In the genomic region with DNA sequence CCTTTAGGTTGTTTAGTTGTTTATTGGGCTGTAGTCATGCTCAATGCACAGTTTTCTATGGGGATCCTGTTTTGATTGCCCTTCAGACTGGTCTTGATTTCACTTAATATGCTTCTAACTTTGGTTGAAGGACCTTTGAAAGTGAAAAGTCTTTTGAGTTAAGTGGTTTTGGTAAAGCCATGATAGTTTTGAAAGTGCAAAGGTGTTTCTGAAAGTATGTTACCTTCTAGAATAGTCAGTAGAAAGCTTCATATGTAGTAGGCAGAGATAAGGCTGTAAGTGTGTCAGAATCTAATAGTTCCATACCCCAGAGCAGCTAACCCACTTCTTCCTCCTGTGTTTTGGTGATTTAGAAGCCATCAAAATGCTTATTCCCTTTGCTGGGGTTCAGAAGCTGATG, we compare ENCODE assay signal across 18 cellular contexts. TPM values are rescaled to one million over a fixed set of nuclear protein-coding genes. Genes with fewer than 3 reads are reported as not detected.
DNase-seq lines count a peak whose midpoint lies in the region; ATAC-seq and TF ChIP-seq lines count a peak whose summit lies in the region.
"Had no signal": no experiment of that assay in that cellular context is flagged by ENCODE, and none has a peak within 500 bp of the region (broad histone marks: within the 10 kb centered on the region; RNA-seq: fewer than 3 reads in every experiment).

No MANE protein-coding gene starts in this region.

- no peaks in the 10 kb centered on the region for H3K36me3 ChIP-seq in CD4-positive, CD25-positive, alpha-beta regulatory T cell (ENCODE audit: control insufficient read depth, insufficient read depth, low read length)
- H3K36me3 ChIP-seq in effector memory CD4-positive, alpha-beta T cell (ENCODE audit: control insufficient read depth, insufficient read depth, low read length): no peaks in the 10 kb centered on the region
- H3K36me3 ChIP-seq: stomach, upper lobe of left lung had no signal

- peak overlapping the region; percentile 75 for H3K4me3 ChIP-seq in CD4-positive, CD25-positive, alpha-beta regulatory T cell (ENCODE audit: low read depth, low read length)
- no peak overlapping the region for H3K4me3 ChIP-seq in effector memory CD4-positive, alpha-beta T cell (ENCODE audit: insufficient read depth, low read depth, low read length, poor library complexity, severe bottlenecking)
- H3K4me3 ChIP-seq: stomach, upper lobe of left lung had no signal

- H3K27me3 Mint-ChIP-seq in activated CD4-positive, alpha-beta T cell treated with anti-CD3 and anti-CD28 coated beads, Interleukin-2, amount 10 ng/mL, durations not matched to agents 24 days and 14 days: no peaks in the 10 kb centered on the region
- no peaks in the 10 kb centered on the region for H3K27me3 Mint-ChIP-seq in CD4-positive, CD25-positive, alpha-beta regulatory T cell
- H3K27me3 Mint-ChIP-seq in T-cell: no peaks in the 10 kb centered on the region
- H3K27me3 Mint-ChIP-seq in Calu3 (ENCODE audit: unreplicated experiment): no peaks in the 10 kb centered on the region

- H3K9me3 Mint-ChIP-seq in activated CD4-positive, alpha-beta T cell treated with anti-CD3 and anti-CD28 coated beads, Interleukin-2, amount 10 ng/mL, durations not matched to agents 24 days and 14 days: no peaks in the 10 kb centered on the region
- H3K9me3 Mint-ChIP-seq in CD4-positive, CD25-positive, alpha-beta regulatory T cell: peaks cover 0 to 1% (median 0%) of the 10 kb centered on the region in 7 donors
- H3K9me3 Mint-ChIP-seq in T-cell (no peaks in the 10 kb centered on the region), Calu3 (ENCODE audit: low read depth, unreplicated experiment) (no peaks in the 10 kb centered on the region)
- H3K9me3 Mint-ChIP-seq: nephron progenitor cell had no signal

- CTCF ChIA-PET in T-cell (lab: Charles Lee): interaction anchor here (0.5 to 1.6 kb wide), 4 partner anchors 12 to 102 kb away, joined by 4 to 7 read pairs (median 4); partner anchors contain the start of gene RASGRF2 (in 1 of the 2)
- CTCF ChIA-PET in Calu3 (lab: Charles Lee): no interaction called here

- no peak for ATAC-seq in CD4-positive, CD25-positive, alpha-beta regulatory T cell (ENCODE audit: low read depth in 2 of 2)
- ATAC-seq in T-cell (replicated peaks in 1 of 4) (no peak), HG02973 (IDR thresholded peaks at IDR 0.05; ENCODE audit: unreplicated experiment) (no peak)
- ATAC-seq: foreskin keratinocyte had no signal

- peak overlapping the region; percentile 94 for H3K27ac Mint-ChIP-seq in activated CD4-positive, alpha-beta T cell treated with anti-CD3 and anti-CD28 coated beads, Interleukin-2, amount 10 ng/mL, durations not matched to agents 24 days and 14 days
- H3K27ac Mint-ChIP-seq in CD4-positive, CD25-positive, alpha-beta regulatory T cell: peak overlapping the region; percentile 94 to 98 (median 96)
- H3K27ac Mint-ChIP-seq in T-cell (peak overlapping the region; percentile 93 to 98), Calu3 (ENCODE audit: unreplicated experiment) (no peak overlapping the region)
- H3K27ac Mint-ChIP-seq: nephron progenitor cell had no signal

- peaks cover 41% of the 10 kb centered on the region for H3K4me1 Mint-ChIP-seq in activated CD4-positive, alpha-beta T cell treated with anti-CD3 and anti-CD28 coated beads, Interleukin-2, amount 10 ng/mL, durations not matched to agents 24 days and 14 days
- peaks cover 17 to 91% (median 60%) of the 10 kb centered on the region in 4 donors for H3K4me1 Mint-ChIP-seq in CD4-positive, CD25-positive, alpha-beta regulatory T cell
- H3K4me1 Mint-ChIP-seq in T-cell (peaks cover 85 to 93% (median 89%) of the 10 kb centered on the region in 3 donors), Calu3 (ENCODE audit: low read depth, unreplicated experiment) (peaks cover 13% of the 10 kb centered on the region)
- H3K4me1 Mint-ChIP-seq: nephron progenitor cell had no signal

- peak overlapping the region; percentile 76 for H3K27ac ChIP-seq in CD4-positive, CD25-positive, alpha-beta regulatory T cell (ENCODE audit: insufficient read depth, low read length, poor library complexity, severe bottlenecking)
- peak overlapping the region; percentile 77 for H3K27ac ChIP-seq in effector memory CD4-positive, alpha-beta T cell (ENCODE audit: insufficient read depth, low read length, poor library complexity, severe bottlenecking)
- H3K27ac ChIP-seq: epithelial cell of prostate, foreskin keratinocyte, upper lobe of left lung had no signal

- intact Hi-C loops in activated CD4-positive, alpha-beta T cell treated with anti-CD3 and anti-CD28 coated beads, Interleukin-2, amount 10 ng/mL, durations not matched to agents 24 days and 14 days (cut with micrococcal nuclease): loop anchor here (2.0 to 5.0 kb wide), 2 partner anchors 101 to 141 kb away; no protein-coding TSS in a partner anchor
- intact Hi-C loops in Calu3 (cut with micrococcal nuclease; ENCODE audit: unreplicated experiment): no loop called here

- BruUV-seq in Calu3 (replicated peaks; lab: Mats Ljungman, UMichigan): no TSS peak

- peaks cover 43% of the 10 kb centered on the region for H3K4me1 ChIP-seq in CD4-positive, CD25-positive, alpha-beta regulatory T cell (ENCODE audit: control insufficient read depth, insufficient read depth, low read length, poor library complexity, severe bottlenecking)
- H3K4me1 ChIP-seq in effector memory CD4-positive, alpha-beta T cell (ENCODE audit: control insufficient read depth, insufficient read depth, low read length, poor library complexity, severe bottlenecking): peaks cover 25% of the 10 kb centered on the region
- H3K4me1 ChIP-seq: foreskin keratinocyte, stomach, upper lobe of left lung had no signal

- peaks cover 7% of the 10 kb centered on the region for H3K36me3 Mint-ChIP-seq in activated CD4-positive, alpha-beta T cell treated with anti-CD3 and anti-CD28 coated beads, Interleukin-2, amount 10 ng/mL, durations not matched to agents 24 days and 14 days (ENCODE audit: low read depth)
- no peaks in the 10 kb centered on the region for H3K36me3 Mint-ChIP-seq in CD4-positive, CD25-positive, alpha-beta regulatory T cell
- H3K36me3 Mint-ChIP-seq in T-cell (no peaks in the 10 kb centered on the region), Calu3 (ENCODE audit: insufficient read depth, unreplicated experiment) (no peaks in the 10 kb centered on the region)

- H3K9me3 ChIP-seq in CD4-positive, CD25-positive, alpha-beta regulatory T cell (ENCODE audit: control insufficient read depth in 2 of 2, low read length in 2 of 2): no peaks in the 10 kb centered on the region
- no peaks in the 10 kb centered on the region for H3K9me3 ChIP-seq in effector memory CD4-positive, alpha-beta T cell (ENCODE audit: control insufficient read depth, low read length)
- H3K9me3 ChIP-seq: stomach, upper lobe of left lung had no signal

- POLR2A ChIA-PET in T-cell (lab: Charles Lee): no interaction called here

- H3K27me3 ChIP-seq in CD4-positive, CD25-positive, alpha-beta regulatory T cell (ENCODE audit: control insufficient read depth, insufficient read depth, low read length): no peaks in the 10 kb centered on the region
- H3K27me3 ChIP-seq in effector memory CD4-positive, alpha-beta T cell (replicated peaks; ENCODE audit: control insufficient read depth, insufficient read depth, low read length, poor library complexity, severe bottlenecking): no peaks in the 10 kb centered on the region
- H3K27me3 ChIP-seq: stomach, upper lobe of left lung had no signal

- peak overlapping the region; percentile 82 for H3K4me3 Mint-ChIP-seq in activated CD4-positive, alpha-beta T cell treated with anti-CD3 and anti-CD28 coated beads, Interleukin-2, amount 10 ng/mL, durations not matched to agents 24 days and 14 days
- H3K4me3 Mint-ChIP-seq in CD4-positive, CD25-positive, alpha-beta regulatory T cell: peak overlapping the region; percentile 71 to 89 (median 84)
- peak overlapping the region; percentile 68 to 81 (median 78) for H3K4me3 Mint-ChIP-seq in T-cell
- H3K4me3 Mint-ChIP-seq in Calu3 (ENCODE audit: low read depth, unreplicated experiment): no peak overlapping the region
- H3K4me3 Mint-ChIP-seq: nephron progenitor cell had no signal

- no peak for DNase-seq in activated CD4-positive, alpha-beta T cell treated with anti-CD3 and anti-CD28 coated beads, Interleukin-2, amount 10 ng/mL, durations not matched to agents 24 days and 14 days
- no peak for DNase-seq in activated CD4-positive, alpha-beta T cell treated with anti-CD3 and anti-CD28 coated beads, Interleukin-2, amount 50 U/mL, for 48 hours
- peak in 1 of 3 donors; percentile 25 for DNase-seq in CD4-positive, CD25-positive, alpha-beta regulatory T cell
- DNase-seq in T-cell (no peak), SKM-1 (lab: John Stamatoyannopoulos, UW; ENCODE audit: unreplicated experiment) (no peak), Calu3 (no peak)
- no peak for DNase-seq in effector memory CD4-positive, alpha-beta T cell
- DNase-seq: dermis blood vessel endothelial cell, foreskin keratinocyte, NCI-H1417 treated with DMSO at 0.1 percent for 48 hours, NCI-H526 treated with DMSO at 0.1 percent for 48 hours, nephron progenitor cell, posterior cingulate gyrus, Right ventricle myocardium superior, stomach, upper lobe of left lung had no signal

- TF ChIP-seq CTCF in Calu3 (IDR thresholded peaks at IDR 0.05; ENCODE audit: unreplicated experiment): no peak

RNA-seq across cellular contexts. Expression of gene RASGRF2, which starts 46.1 kb away (rescaled TPM):
- total RNA-seq in activated CD4-positive, alpha-beta T cell treated with anti-CD3 and anti-CD28 coated beads, Interleukin-2, amount 10 ng/mL, durations not matched to agents 24 days and 14 days: 21.1 and 22.0 TPM in 2 replicates
- 10.3 TPM for total RNA-seq in CD4-positive, CD25-positive, alpha-beta regulatory T cell
- 1 to 10 TPM; 3.9 to 9.8 (median 6.7) TPM for polyA plus RNA-seq in CD4-positive, CD25-positive, alpha-beta regulatory T cell
- total RNA-seq in T-cell (10 to 100 TPM; 25.2 to 53.0 (median 27.0) TPM), Calu3 (2022) (26.3 and 27.7 TPM in 2 replicates)
- polyA plus RNA-seq: foreskin keratinocyte had no signal
